15 cellular contexts compared by ENCODE assay signal in the genomic region with DNA sequence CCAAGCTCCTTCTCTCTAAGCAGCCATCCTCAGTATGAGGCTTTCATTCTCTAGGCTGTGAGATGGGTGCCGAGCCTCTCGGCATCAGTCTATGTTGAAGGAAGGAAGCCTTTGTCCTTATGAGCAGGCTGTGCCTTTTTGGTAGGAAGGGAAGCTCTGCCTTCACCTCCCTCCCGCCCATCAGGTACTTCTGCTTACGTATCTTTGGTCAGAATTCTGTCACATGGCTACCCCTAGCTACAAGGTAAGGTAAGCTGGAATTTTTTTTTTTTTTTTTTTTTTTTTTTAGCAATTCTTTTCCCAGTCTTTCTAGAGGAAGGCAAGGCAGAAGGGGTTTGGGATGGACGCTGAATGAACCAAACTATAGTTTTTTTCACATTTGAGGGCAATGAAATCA. TPM values are rescaled to one million over a fixed set of nuclear protein-coding genes. Genes with fewer than 3 reads are reported as not detected.
A peak's percentile ranks its signal among the peaks of the same experiment; 100 is the strongest.
DNase-seq lines count a peak whose midpoint lies in the region; ATAC-seq, FAIRE-seq and TF ChIP-seq lines count a peak whose summit lies in the region.
"Had no signal": no experiment of that assay in that cellular context is flagged by ENCODE, and none has a peak within 500 bp of the region (broad histone marks: within the 10 kb centered on the region; RNA-seq: fewer than 3 reads in every experiment).

No MANE protein-coding gene starts in this region.

- H3K9me2 ChIP-seq in PC-9 (ENCODE audit: insufficient read depth): 0 out of 2 replicates have a peak, but pooled peaks cover 5% of the 10 kb centered on the region

- intact Hi-C loops in CD4-positive, alpha-beta memory T cell (cut with micrococcal nuclease): loop anchor here (1.0 kb wide), 1 partner anchor 17 kb away; a partner anchor contains a TSS
- intact Hi-C loops in PC-9 (cut with micrococcal nuclease; ENCODE audit: unreplicated experiment): no loop called here

- CTCF ChIA-PET in A549 (lab: Yijun Ruan, JAX): interaction anchor here (0.7 to 5.6 kb wide), 9 partner anchors 10 to 231 kb away, joined by 3 to 27 read pairs (median 5); no protein-coding TSS in a partner anchor
- CTCF ChIA-PET in CD4-positive, alpha-beta memory T cell (lab: Charles Lee; ENCODE audit: partially characterized antibody): interaction anchor here (0.7 to 12.3 kb wide), 9 partner anchors 11 to 242 kb away, joined by 3 to 118 read pairs (median 7); a partner anchor contains a TSS
- CTCF ChIA-PET in PC-9 (lab: Charles Lee): interaction anchor here (0.6 kb wide), 2 partner anchors 13 to 92 kb away, joined by 3 to 4 read pairs; no protein-coding TSS in a partner anchor

- H3F3A ChIP-seq in PC-9 (ENCODE audit: insufficient read depth, low read depth): peaks cover 48% of the 10 kb centered on the region

- H3K27me3 Mint-ChIP-seq in CD4-positive, alpha-beta memory T cell: no peaks in the 10 kb centered on the region
- peaks cover 0 to 2% (median 0%) of the 10 kb centered on the region in 3 donors for H3K27me3 Mint-ChIP-seq in immature natural killer cell (ENCODE audit: low read depth in 3 of 3)

- no TSS peak for BruUV-seq in PC-9 (replicated peaks; lab: Mats Ljungman, UMichigan)

- TF ChIP-seq POLR2A in A549 (IDR thresholded peaks at IDR 0.05; ENCODE audit: low read length): no peak

- peak overlapping the region; percentile 75 to 96 for H3K27ac ChIP-seq in A549
- peak overlapping the region; percentile 94 for H3K27ac ChIP-seq in CD4-positive, alpha-beta memory T cell (ENCODE audit: low read depth, low read length)
- peak overlapping the region; percentile 99 for H3K27ac ChIP-seq in OCI-LY3 (ENCODE audit: low read length)
- H3K27ac ChIP-seq in PC-9: no peak overlapping the region
- H3K27ac ChIP-seq: neutrophil had no signal

- ATAC-seq in A549 (no peak), GM21526 (IDR thresholded peaks at IDR 0.05; ENCODE audit: low FRiP score, unreplicated experiment) (no peak)

- H3K4me1 ChIP-seq in A549 (peaks cover 45% of the 10 kb centered on the region), OCI-LY3 (ENCODE audit: low read length) (peaks cover 95% of the 10 kb centered on the region), PC-9 (replicated peaks; ENCODE audit: insufficient read depth) (peaks cover 49% of the 10 kb centered on the region)
- H3K4me1 ChIP-seq in CD4-positive, alpha-beta memory T cell (ENCODE audit: insufficient read depth, low read length): peaks cover 81% of the 10 kb centered on the region

- no peaks in the 10 kb centered on the region for H3K9me3 Mint-ChIP-seq in CD4-positive, alpha-beta memory T cell
- H3K9me3 Mint-ChIP-seq in immature natural killer cell: no peaks in the 10 kb centered on the region

- H4K20me1 ChIP-seq in OCI-LY3 (ENCODE audit: insufficient read depth, low read length) (peaks cover 23% of the 10 kb centered on the region), PC-9 (ENCODE audit: insufficient read depth) (no peaks in the 10 kb centered on the region)

- FAIRE-seq in A549 (lab: Jason Lieb, UNC): no peak
- FAIRE-seq: colon had no signal

- DNase-seq in A549 (ENCODE audit: low read depth in 1 of 2, low spot score in 1 of 2): no peak
- DNase-seq in CD4-positive, alpha-beta memory T cell: no peak
- DNase-seq in immature natural killer cell: no peak
- no peak for DNase-seq in PC-9
- DNase-seq in NCI-H1694 treated with DMSO at 0.1 percent for 48 hours (lab: John Stamatoyannopoulos, UW): no peak
- DNase-seq: DND-41, mesendoderm, NCI-H1105 treated with DMSO at 0.1 percent for 48 hours, NCI-H2171 treated with DMSO at 0.1 percent for 48 hours, T-helper 9 cell had no signal

- 94% methylated on average over 5 of the region's 5 CpGs for WGBS in A549 (ENCODE audit: missing lambda C conversion rate)

- H3K4me1 Mint-ChIP-seq in CD4-positive, alpha-beta memory T cell: peaks cover 62 to 85% (median 72%) of the 10 kb centered on the region in 4 donors
- H3K4me1 Mint-ChIP-seq in immature natural killer cell: peaks cover 54 to 89% of the 10 kb centered on the region in 2 donors

- H3K4me3 Mint-ChIP-seq in CD4-positive, alpha-beta memory T cell: peak overlapping the region in 7 of 8 donors; percentile 39 to 89 (median 71)
- H3K4me3 Mint-ChIP-seq in immature natural killer cell: no peak overlapping the region

- no peaks in the 10 kb centered on the region for H3K27me3 ChIP-seq in CD4-positive, alpha-beta memory T cell (ENCODE audit: insufficient read depth, low read length)
- H3K27me3 ChIP-seq in OCI-LY3 (ENCODE audit: low read depth, low read length) (no peaks in the 10 kb centered on the region), PC-9 (ENCODE audit: insufficient read depth, low read depth) (no peaks in the 10 kb centered on the region)
- H3K27me3 ChIP-seq: BLaER1 treated with 17β-estradiol and CSF1 and Interleukin-3, amounts not matched to agents 10 nM and 100 nM; neutrophil had no signal

- POLR2A ChIA-PET in A549 (lab: Yijun Ruan, JAX): no interaction called here
- POLR2A ChIA-PET in CD4-positive, alpha-beta memory T cell (lab: Charles Lee; ENCODE audit: partially characterized antibody): interaction anchor here (0.6 to 11.4 kb wide), 6 partner anchors 9 to 27 kb away, joined by 3 to 292 read pairs (median 8); a partner anchor contains a TSS
- POLR2A ChIA-PET in PC-9 (lab: Charles Lee; ENCODE audit: unreplicated experiment): interaction anchor here (0.5 to 0.6 kb wide), 2 partner anchors 117 to 305 kb away, joined by 3 to 6 read pairs; no protein-coding TSS in a partner anchor

- H2AFZ ChIP-seq in OCI-LY3 (ENCODE audit: low read depth, low read length) (no peak overlapping the region), PC-9 (no peak overlapping the region)

- peaks cover 98% of the 10 kb centered on the region for H3K79me2 ChIP-seq in OCI-LY3 (ENCODE audit: low read length)
- peaks cover 23% of the 10 kb centered on the region for H3K79me2 ChIP-seq in PC-9 (ENCODE audit: low read depth)

- peaks cover 11 to 23% of the 10 kb centered on the region in 2 donors for H3K36me3 Mint-ChIP-seq in CD4-positive, alpha-beta memory T cell
- peaks cover 4 to 10% (median 4%) of the 10 kb centered on the region in 3 donors for H3K36me3 Mint-ChIP-seq in immature natural killer cell

- no peak for TF ChIP-seq CTCF in A549 (IDR thresholded peaks at IDR 0.05)
- no peak for TF ChIP-seq CTCF in OCI-LY3 (IDR thresholded peaks at IDR 0.05; ENCODE audit: low read depth, low read length)
- no peak for TF ChIP-seq CTCF in PC-9 (conservative IDR thresholded peaks at IDR 0.05)

- peak overlapping the region; percentile 96 to 99 (median 97) for H3K27ac Mint-ChIP-seq in CD4-positive, alpha-beta memory T cell
- H3K27ac Mint-ChIP-seq in immature natural killer cell: peak overlapping the region; percentile 20 to 95 (median 83)

- H3K9me3 ChIP-seq in A549: no peaks in the 10 kb centered on the region
- H3K9me3 ChIP-seq in CD4-positive, alpha-beta memory T cell (ENCODE audit: control insufficient read depth in 1 of 2, low read length in 2 of 2): no peaks in the 10 kb centered on the region
- H3K9me3 ChIP-seq in OCI-LY3 (ENCODE audit: insufficient read depth, low read length): no peaks in the 10 kb centered on the region
- H3K9me3 ChIP-seq in PC-9 (ENCODE audit: insufficient read depth, low read depth): no peaks in the 10 kb centered on the region
- H3K9me3 ChIP-seq: BLaER1 treated with 17β-estradiol and CSF1 and Interleukin-3, amounts not matched to agents 10 nM and 100 nM; neutrophil had no signal

- H3K4me2 ChIP-seq in A549 (no peak overlapping the region), OCI-LY3 (ENCODE audit: low read length) (peak overlapping the region; percentile 72), PC-9 (no peak overlapping the region)

- peaks cover 7% of the 10 kb centered on the region for H3K36me3 ChIP-seq in CD4-positive, alpha-beta memory T cell (ENCODE audit: insufficient read depth, low read length)
- H3K36me3 ChIP-seq in OCI-LY3 (replicated peaks; ENCODE audit: low read depth, low read length): peaks cover 59% of the 10 kb centered on the region
- H3K36me3 ChIP-seq in PC-9 (ENCODE audit: low read depth): peaks cover 7% of the 10 kb centered on the region; the same call in 1 of the 2 replicates
- H3K36me3 ChIP-seq: neutrophil had no signal

- no peak for TF ChIP-seq RAD21 in A549 (conservative IDR thresholded peaks at IDR 0.05 in 1 of 2, IDR thresholded peaks at IDR 0.05 in 1 of 2)

- H3K9ac ChIP-seq in OCI-LY3 (ENCODE audit: low read length): peak overlapping the region; percentile 94

- no peak for TF ChIP-seq EP300 in A549 (IDR thresholded peaks at IDR 0.05)

- H3K4me3 ChIP-seq in A549: no peak overlapping the region
- H3K4me3 ChIP-seq in CD4-positive, alpha-beta memory T cell (ENCODE audit: low read length in 2 of 2): no peak overlapping the region
- peak overlapping the region; percentile 52; the same call in 1 of the 2 replicates for H3K4me3 ChIP-seq in OCI-LY3 (ENCODE audit: low read length)
- H3K4me3 ChIP-seq in PC-9: no peak overlapping the region
- H3K4me3 ChIP-seq: BLaER1 treated with 17β-estradiol and CSF1 and Interleukin-3, amounts not matched to agents 10 nM and 100 nM had no signal

TF ChIP-seq in A549, 52 proteins besides CTCF, POLR2A, EP300 and RAD21 (continues in another document):
- TF ChIP-seq RARB (CRISPR knock-in tag; IDR thresholded peaks at IDR 0.05): no peak

RNA-seq across cellular contexts. Expression of a gene that starts 16.9 kb away (rescaled TPM):
- polyA plus RNA-seq in A549 (2011; rRNA removed) (not detected in 2 replicates), A549 (2017; fragmentation: RNase III; extraction: RNeasy Plus Mini Kit Qiagen cat#74134 plus additional on column Dnase treatment) (not detected in 3 replicates), immature natural killer cell (10 to 100 TPM; 61.7 to 97.4 (median 95.6) TPM)
- 0.05 TPM in 1 of 2 replicates, not detected in the other for polyA plus RNA-seq in A549 (2012; cell fraction: cytosol; rRNA removed)
- not detected in 2 replicates for polyA plus RNA-seq in A549 (2012; cell fraction: nucleus; rRNA removed)
- polyA minus RNA-seq in A549 (2011; rRNA and poly(A)+ RNA removed): not detected in 2 replicates
- 10 to 100 TPM; 17.1 to 20.6 TPM for total RNA-seq in CD4-positive, alpha-beta memory T cell
- polyA plus RNA-seq in CD4-positive, alpha-beta memory T cell: 10 to 100 TPM; 46.6 to 53.8 TPM
- 55.7 and 79.0 TPM in 2 replicates for total RNA-seq in PC-9 (2021)

RNA-seq across cellular contexts. Expression of a gene that starts 39.3 kb away (rescaled TPM):
- polyA plus RNA-seq in A549 (2011; rRNA removed) (3.8 and 4.7 TPM in 2 replicates), A549 (2017; fragmentation: RNase III; extraction: RNeasy Plus Mini Kit Qiagen cat#74134 plus additional on column Dnase treatment) (3.1 to 3.9 TPM (median 3.6 TPM) in 3 replicates), immature natural killer cell (1 to 10 TPM in 1 of 3 donors, under 1 TPM in 1, not detected in 1; 0.24 to 1.4 TPM)
- 1.4 and 1.9 TPM in 2 replicates for polyA plus RNA-seq in A549 (2012; cell fraction: cytosol; rRNA removed)
- polyA plus RNA-seq in A549 (2012; cell fraction: nucleus; rRNA removed): 2.8 and 3.2 TPM in 2 replicates
- 4.6 and 6.8 TPM in 2 replicates for polyA minus RNA-seq in A549 (2011; rRNA and poly(A)+ RNA removed)
- 1 to 10 TPM; 3.0 to 4.1 TPM for total RNA-seq in CD4-positive, alpha-beta memory T cell
- 1 to 10 TPM; 1.9 to 3.3 TPM for polyA plus RNA-seq in CD4-positive, alpha-beta memory T cell
- 12.4 and 35.7 TPM in 2 replicates for total RNA-seq in PC-9 (2021)

Comparison
In these comparisons a context has a peak if more than half of its experiments do, and no peak if none do; other contexts are left out.
1. H3K4me3 Mint-ChIP-seq: peak in CD4-positive, alpha-beta memory T cell (7 of 8); none in immature natural killer cell (0 of 5).
2. RNA of a gene that starts 16.9 kb away (polyA plus RNA-seq): 61.7 to 97.4 TPM in immature natural killer cell and 46.6 to 53.8 TPM in CD4-positive, alpha-beta memory T cell; 0.05 TPM in A549; every median in the first group is over 10 times any median in the second.